Comparison of ENCODE assay signal across 15 cellular contexts in genomic region chr22:40237241-40237640, GRCh38. TPM values are rescaled to one million over a fixed set of nuclear protein-coding genes. Genes with fewer than 3 reads are reported as not detected.
DNase-seq lines count a peak whose midpoint lies in the region; ATAC-seq and TF ChIP-seq lines count a peak whose summit lies in the region.
"Had no signal": no experiment of that assay in that cellular context is flagged by ENCODE, and none has a peak within 500 bp of the region (broad histone marks: within the 10 kb centered on the region; RNA-seq: fewer than 3 reads in every experiment).

No MANE protein-coding gene starts in this region.

- no peaks in the 10 kb centered on the region for H3K9me3 ChIP-seq in psoas muscle
- H3K9me3 ChIP-seq: left ventricle myocardium inferior, right atrium auricular region had no signal

- peak overlapping the region; percentile 51 for H3K27ac ChIP-seq in psoas muscle
- H3K27ac ChIP-seq: KMS-11, right atrium auricular region, SK-N-MC had no signal

- 86 to 95% (median 88%) methylated on average over 4 of the region's 4 CpGs for WGBS in psoas muscle, 3 donors

- peak; percentile 71 for ATAC-seq in activated B cell treated with CpG ODN at 0.5 μM for 24 hours (ENCODE audit: low read depth)
- no peak for ATAC-seq in psoas muscle
- ATAC-seq in HG03520 (IDR thresholded peaks at IDR 0.05; ENCODE audit: unreplicated experiment): no peak

- H3K36me3 Mint-ChIP-seq in activated naive CD4-positive, alpha-beta T cell treated with anti-CD3 and anti-CD28 coated beads for 36 hours (ENCODE audit: low read depth): peaks cover 7% of the 10 kb centered on the region
- peaks cover 39% of the 10 kb centered on the region for H3K36me3 Mint-ChIP-seq in activated B cell treated with CpG ODN at 0.5 μM for 24 hours (ENCODE audit: low read depth)
- H3K36me3 Mint-ChIP-seq in activated T-helper 2 cell treated with anti-CD3 and anti-CD28 coated beads, Interferon-gamma antibody, Interleukin-2, Interleukin-4, amounts not matched to agents 10 μg/mL and 5 μg/mL and 100 μg/mL, durations not matched to agents 14 hours and 24 hours and 36 hours (ENCODE audit: low read depth): peaks cover 8% of the 10 kb centered on the region

- H3K4me1 ChIP-seq in psoas muscle: peaks cover 60% of the 10 kb centered on the region

- no peak overlapping the region for H3K4me3 Mint-ChIP-seq in activated naive CD4-positive, alpha-beta T cell treated with anti-CD3 and anti-CD28 coated beads for 36 hours
- no peak overlapping the region for H3K4me3 Mint-ChIP-seq in activated B cell treated with CpG ODN at 0.5 μM for 24 hours
- H3K4me3 Mint-ChIP-seq in activated T-helper 2 cell treated with anti-CD3 and anti-CD28 coated beads, Interferon-gamma antibody, Interleukin-2, Interleukin-4, amounts not matched to agents 10 μg/mL and 5 μg/mL and 100 μg/mL, durations not matched to agents 14 hours and 24 hours and 36 hours (ENCODE audit: low read depth): no peak overlapping the region
- H3K4me3 Mint-ChIP-seq: nephron had no signal

- H3K9me3 Mint-ChIP-seq in activated naive CD4-positive, alpha-beta T cell treated with anti-CD3 and anti-CD28 coated beads for 36 hours: no peaks in the 10 kb centered on the region
- no peaks in the 10 kb centered on the region for H3K9me3 Mint-ChIP-seq in activated B cell treated with CpG ODN at 0.5 μM for 24 hours
- no peaks in the 10 kb centered on the region for H3K9me3 Mint-ChIP-seq in activated T-helper 2 cell treated with anti-CD3 and anti-CD28 coated beads, Interferon-gamma antibody, Interleukin-2, Interleukin-4, amounts not matched to agents 10 μg/mL and 5 μg/mL and 100 μg/mL, durations not matched to agents 14 hours and 24 hours and 36 hours
- H3K9me3 Mint-ChIP-seq: brain, nephron had no signal

- TF ChIP-seq CTCF in GM13976 (IDR thresholded peaks at IDR 0.05; ENCODE audit: borderline replicate concordance, control extremely low read depth, extremely low read depth, insufficient read depth, missing control alignments) (no peak), activated B cell treated with CpG ODN at 0.5 μM for 24 hours (IDR thresholded peaks at IDR 0.05) (no peak), psoas muscle (IDR thresholded peaks at IDR 0.05) (no peak)

- no peaks in the 10 kb centered on the region for H3K36me3 ChIP-seq in psoas muscle (ENCODE audit: insufficient read depth in 1 of 2, low read depth in 1 of 2)

- peaks cover 80% of the 10 kb centered on the region for H3K4me1 Mint-ChIP-seq in activated naive CD4-positive, alpha-beta T cell treated with anti-CD3 and anti-CD28 coated beads for 36 hours (ENCODE audit: low read depth)
- peaks cover 77% of the 10 kb centered on the region for H3K4me1 Mint-ChIP-seq in activated B cell treated with CpG ODN at 0.5 μM for 24 hours
- peaks cover 50% of the 10 kb centered on the region for H3K4me1 Mint-ChIP-seq in activated T-helper 2 cell treated with anti-CD3 and anti-CD28 coated beads, Interferon-gamma antibody, Interleukin-2, Interleukin-4, amounts not matched to agents 10 μg/mL and 5 μg/mL and 100 μg/mL, durations not matched to agents 14 hours and 24 hours and 36 hours (ENCODE audit: low read depth)

- POLR2A ChIA-PET in activated B cell treated with CpG ODN at 0.5 μM for 24 hours (lab: Charles Lee): interaction anchor here (0.5 kb wide), 1 partner anchor 721 kb away, joined by 4 read pairs; no protein-coding TSS in a partner anchor

- no peak overlapping the region for H3K4me3 ChIP-seq in psoas muscle
- H3K4me3 ChIP-seq: left ventricle myocardium inferior, right atrium auricular region, SK-N-MC had no signal

- no peaks in the 10 kb centered on the region for H3K27me3 ChIP-seq in psoas muscle (ENCODE audit: insufficient read depth in 3 of 3, low read length in 2 of 3)
- H3K27me3 ChIP-seq: right atrium auricular region had no signal

- no peaks in the 10 kb centered on the region for H3K27me3 Mint-ChIP-seq in activated naive CD4-positive, alpha-beta T cell treated with anti-CD3 and anti-CD28 coated beads for 36 hours (ENCODE audit: low read depth)
- no peaks in the 10 kb centered on the region for H3K27me3 Mint-ChIP-seq in activated B cell treated with CpG ODN at 0.5 μM for 24 hours
- H3K27me3 Mint-ChIP-seq in activated T-helper 2 cell treated with anti-CD3 and anti-CD28 coated beads, Interferon-gamma antibody, Interleukin-2, Interleukin-4, amounts not matched to agents 10 μg/mL and 5 μg/mL and 100 μg/mL, durations not matched to agents 14 hours and 24 hours and 36 hours (ENCODE audit: low read depth): no peaks in the 10 kb centered on the region
- H3K27me3 Mint-ChIP-seq: brain had no signal

- H3K27ac Mint-ChIP-seq in activated naive CD4-positive, alpha-beta T cell treated with anti-CD3 and anti-CD28 coated beads for 36 hours: peak overlapping the region; percentile 28
- peak overlapping the region; percentile 82 for H3K27ac Mint-ChIP-seq in activated B cell treated with CpG ODN at 0.5 μM for 24 hours
- no peak overlapping the region for H3K27ac Mint-ChIP-seq in activated T-helper 2 cell treated with anti-CD3 and anti-CD28 coated beads, Interferon-gamma antibody, Interleukin-2, Interleukin-4, amounts not matched to agents 10 μg/mL and 5 μg/mL and 100 μg/mL, durations not matched to agents 14 hours and 24 hours and 36 hours

- CTCF ChIA-PET in activated naive CD4-positive, alpha-beta T cell treated with anti-CD3 and anti-CD28 coated beads for 36 hours (lab: Charles Lee): no interaction called here
- CTCF ChIA-PET in activated B cell treated with CpG ODN at 0.5 μM for 24 hours (lab: Charles Lee): no interaction called here

- in situ Hi-C loops in GM13976 (cut with MboI; ENCODE audit: low sequenced_read_pairs, unreplicated experiment): no loop called here

- intact Hi-C loops in activated naive CD4-positive, alpha-beta T cell treated with anti-CD3 and anti-CD28 coated beads for 36 hours (cut with micrococcal nuclease): no loop called here
- intact Hi-C loops in activated B cell treated with CpG ODN at 0.5 μM for 24 hours (cut with micrococcal nuclease): loop anchor here (5.0 kb wide), 1 partner anchor 35 kb away; no protein-coding TSS in a partner anchor
- intact Hi-C loops in psoas muscle (cut with DNase I): no loop called here
- intact Hi-C loops in activated T-helper 2 cell treated with anti-CD3 and anti-CD28 coated beads, Interferon-gamma antibody, Interleukin-2, Interleukin-4, amounts not matched to agents 10 μg/mL and 5 μg/mL and 100 μg/mL, durations not matched to agents 14 hours and 24 hours and 36 hours (cut with micrococcal nuclease): no loop called here

- DNase-seq in activated naive CD4-positive, alpha-beta T cell treated with anti-CD3 and anti-CD28 coated beads for 36 hours: no peak
- DNase-seq in activated naive CD4-positive, alpha-beta T cell treated with anti-CD3 and anti-CD28 coated beads, Interleukin-2, amount 50 U/mL, for 16 hours: no peak
- DNase-seq in GM13976 (ENCODE audit: low spot score) (peak; percentile 51), activated B cell treated with CpG ODN at 0.5 μM for 24 hours (no peak), psoas muscle (no peak), SW 1271 (lab: John Stamatoyannopoulos, UW) (no peak)
- no peak for DNase-seq in activated T-helper 2 cell treated with anti-CD3 and anti-CD28 coated beads, Interferon-gamma antibody, Interleukin-2, Interleukin-4, amounts not matched to agents 10 μg/mL and 5 μg/mL and 100 μg/mL, durations not matched to agents 14 hours and 24 hours and 36 hours (ENCODE audit: low spot score)
- DNase-seq: left ventricle myocardium inferior, NCI-H1417 had no signal

RNA-seq across cellular contexts. Expression of gene TNRC6B, which starts 59.5 kb away (rescaled TPM):
- total RNA-seq in activated naive CD4-positive, alpha-beta T cell treated with anti-CD3 and anti-CD28 coated beads for 36 hours: 10 to 100 TPM; 37.9 TPM
- 84.6 and 95.2 TPM in 2 replicates for total RNA-seq in activated B cell treated with CpG ODN at 0.5 μM for 24 hours
- total RNA-seq in psoas muscle: 10 to 100 TPM; 27.9 to 49.4 (median 32.6) TPM
- 10 to 100 TPM in 1 of 3 donors, 1 to 10 TPM in 2; 2.2 to 17.4 (median 2.5) TPM for polyA plus RNA-seq in psoas muscle
- 28.0 and 34.1 TPM in 2 replicates for total RNA-seq in activated T-helper 2 cell treated with anti-CD3 and anti-CD28 coated beads, Interferon-gamma antibody, Interleukin-2, Interleukin-4, amounts not matched to agents 10 μg/mL and 5 μg/mL and 100 μg/mL, durations not matched to agents 14 hours and 24 hours and 36 hours
